In genomic region chr10:129615381-129615780, GRCh38 we compare ENCODE assay signal across 22 cellular contexts.
A peak's percentile ranks its signal among the peaks of the same experiment; 100 is the strongest.
DNase-seq lines count a peak whose midpoint lies in the region; TF ChIP-seq lines count a peak whose summit lies in the region.
"Had no signal": no experiment of that assay in that cellular context is flagged by ENCODE, and none has a peak within 500 bp of the region (broad histone marks: within the 10 kb centered on the region; RNA-seq: fewer than 3 reads in every experiment).

No MANE protein-coding gene starts in this region.

- intact Hi-C loops in Caco-2 (cut with micrococcal nuclease; ENCODE audit: unreplicated experiment) (no loop called here), esophagus muscularis mucosa (cut with DNase I) (no loop called here)

- no peaks in the 10 kb centered on the region for H4K20me1 ChIP-seq in BLaER1
- H4K20me1 ChIP-seq in Karpas-422 (ENCODE audit: insufficient read depth, low read depth, low read length): no peaks in the 10 kb centered on the region

- no peak for TF ChIP-seq CTCF in Caco-2 (IDR thresholded peaks at IDR 0.05; ENCODE audit: insufficient read depth in 1 of 2, low read depth in 1 of 2, low read length in 1 of 2, severe bottlenecking in 1 of 2, unreplicated experiment in 1 of 2)
- no peak for TF ChIP-seq CTCF in esophagus muscularis mucosa (IDR thresholded peaks at IDR 0.05)

- H3K4me1 Mint-ChIP-seq in Caco-2 (ENCODE audit: low read depth, unreplicated experiment): peaks cover 8% of the 10 kb centered on the region

- no peaks in the 10 kb centered on the region for H3K79me2 ChIP-seq in Karpas-422 (ENCODE audit: low read length)

- peak overlapping the region; percentile 17 for H3K27ac Mint-ChIP-seq in Caco-2 (ENCODE audit: unreplicated experiment)
- H3K27ac Mint-ChIP-seq: B cell; CD4-positive, alpha-beta T cell; CD8-positive, alpha-beta T cell had no signal

- POLR2A ChIA-PET in Caco-2 (lab: Charles Lee): no interaction called here

- H3K27me3 ChIP-seq in BLaER1: no peaks in the 10 kb centered on the region
- no peaks in the 10 kb centered on the region for H3K27me3 ChIP-seq in Caco-2 (replicated peaks; ENCODE audit: control insufficient read depth, insufficient read depth, low read length)
- no peaks in the 10 kb centered on the region for H3K27me3 ChIP-seq in Karpas-422 (ENCODE audit: low read length)
- no peaks in the 10 kb centered on the region for H3K27me3 ChIP-seq in esophagus muscularis mucosa

- H3K4me1 ChIP-seq in BLaER1: peaks cover 50% of the 10 kb centered on the region
- H3K4me1 ChIP-seq in Caco-2: peaks cover 20% of the 10 kb centered on the region
- no peaks in the 10 kb centered on the region for H3K4me1 ChIP-seq in Karpas-422 (ENCODE audit: low read length)
- no peaks in the 10 kb centered on the region for H3K4me1 ChIP-seq in esophagus muscularis mucosa
- H3K4me1 ChIP-seq: A549 had no signal

- H2AFZ ChIP-seq in Karpas-422 (ENCODE audit: low read length): no peak overlapping the region

- H3K27ac ChIP-seq in BLaER1 (0 out of 2 replicates have a peak overlapping the region, but pooled peaks have one; percentile 86), Karpas-422 (ENCODE audit: low read length) (no peak overlapping the region), esophagus muscularis mucosa (replicated peaks in 1 of 4) (no peak overlapping the region)
- H3K27ac ChIP-seq: 22Rv1, A549, C4-2B had no signal

- no peaks in the 10 kb centered on the region for H3K9me2 ChIP-seq in Karpas-422 (replicated peaks; ENCODE audit: insufficient read depth, low read length)

- no TSS peak for BruUV-seq in Caco-2 (replicated peaks; lab: Mats Ljungman, UMichigan)

- H3K4me3 Mint-ChIP-seq in Caco-2 (ENCODE audit: unreplicated experiment): no peak overlapping the region
- H3K4me3 Mint-ChIP-seq: B cell; CD4-positive, alpha-beta T cell; CD8-positive, alpha-beta T cell had no signal

- H3K36me3 Mint-ChIP-seq in Caco-2 (ENCODE audit: insufficient read depth, unreplicated experiment): peaks cover 12% of the 10 kb centered on the region

- H3K9ac ChIP-seq in BLaER1 (no peak overlapping the region), Karpas-422 (ENCODE audit: low read length) (no peak overlapping the region)

- DNase-seq in Caco-2: no peak
- peak; percentile 10 for DNase-seq in Karpas-422
- peak; percentile 85 for DNase-seq in esophagus muscularis mucosa (ENCODE audit: extremely low spot score)
- no peak for DNase-seq in foreskin melanocyte
- no peak for DNase-seq in mucosa of gallbladder (ENCODE audit: low spot score)
- no peak for DNase-seq in ecto neural progenitor cell (ENCODE audit: low spot score)
- DNase-seq: AML-193; CD4-positive, alpha-beta T cell; CD8-positive, alpha-beta T cell; DMS 273 treated with DMSO at 0.1 percent for 48 hours; DMS153; DMS53; DMS79; DND-41; EL; GDM1 had no signal

- CTCF ChIA-PET in Caco-2 (lab: Charles Lee): no interaction called here

- no peak for TF ChIP-seq EP300 in esophagus muscularis mucosa (IDR thresholded peaks at IDR 0.05)

- H3K36me3 ChIP-seq in BLaER1: peaks cover 31% of the 10 kb centered on the region
- no peaks in the 10 kb centered on the region; the same call in 1 of the 2 replicates for H3K36me3 ChIP-seq in Caco-2 (ENCODE audit: control insufficient read depth, insufficient read depth, low read length)
- H3K36me3 ChIP-seq in Karpas-422 (ENCODE audit: insufficient read depth, low read length): no peaks in the 10 kb centered on the region
- H3K36me3 ChIP-seq in esophagus muscularis mucosa: no peaks in the 10 kb centered on the region

- H3K9me3 Mint-ChIP-seq in Caco-2 (ENCODE audit: unreplicated experiment): peaks cover 3% of the 10 kb centered on the region

- no peak for TF ChIP-seq POLR2A in esophagus muscularis mucosa (IDR thresholded peaks at IDR 0.05; ENCODE audit: low read depth)

- over 99% methylated on average over 9 of the region's 9 CpGs for WGBS in esophagus muscularis mucosa

- H3K9me3 ChIP-seq in BLaER1 (peaks cover 22% of the 10 kb centered on the region), Caco-2 (no peaks in the 10 kb centered on the region), Karpas-422 (ENCODE audit: low read length) (peaks cover 8% of the 10 kb centered on the region), esophagus muscularis mucosa (no peaks in the 10 kb centered on the region)
- H3K9me3 ChIP-seq: A549 had no signal

- no peak overlapping the region for H3K4me3 ChIP-seq in BLaER1
- no peak overlapping the region for H3K4me3 ChIP-seq in Caco-2 (ENCODE audit: low read depth, low read length)
- H3K4me3 ChIP-seq in Karpas-422 (ENCODE audit: low read length): no peak overlapping the region
- no peak overlapping the region for H3K4me3 ChIP-seq in esophagus muscularis mucosa
- H3K4me3 ChIP-seq: A549, GM12878 had no signal

- H3K27me3 Mint-ChIP-seq in Caco-2 (ENCODE audit: insufficient read depth, unreplicated experiment): no peaks in the 10 kb centered on the region
- H3K27me3 Mint-ChIP-seq: B cell; CD4-positive, alpha-beta T cell had no signal

- H3K4me2 ChIP-seq in BLaER1: peak overlapping the region; percentile 76
- H3K4me2 ChIP-seq in Karpas-422 (ENCODE audit: low read depth, low read length, poor library complexity, severe bottlenecking): no peak overlapping the region
- H3K4me2 ChIP-seq: A549 had no signal

Comparison
In these comparisons a context has a peak if more than half of its experiments do, and no peak if none do; other contexts are left out.
1. DNase-seq: peak in Karpas-422 (single experiment) and esophagus muscularis mucosa (single experiment); none in Caco-2 (0 of 2), foreskin melanocyte (single experiment), mucosa of gallbladder (single experiment) and ecto neural progenitor cell (single experiment).